ENCODE assay signal across 13 cellular contexts in the genomic region with DNA sequence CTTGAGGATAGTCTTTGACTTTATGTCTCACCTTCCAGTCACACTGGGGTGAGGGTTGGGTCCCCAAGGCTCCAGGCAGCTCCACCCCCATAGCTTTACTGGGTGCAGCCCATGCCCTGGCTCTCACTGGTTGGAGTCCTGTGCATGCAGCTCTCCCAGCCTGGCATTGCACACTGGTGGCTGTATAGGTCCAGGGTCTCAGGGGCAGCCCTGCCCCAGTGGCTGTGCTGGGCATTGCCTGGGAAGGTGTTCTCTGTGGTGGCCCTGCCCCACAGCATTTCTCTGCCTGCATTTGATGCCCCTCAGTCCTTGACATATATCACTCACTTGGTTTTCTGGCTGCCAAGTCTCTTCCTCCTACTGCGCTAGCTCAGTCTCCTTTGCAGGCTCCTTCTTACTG.
"Had no signal": no experiment of that assay in that cellular context is flagged by ENCODE, and none has a peak within 500 bp of the region (broad histone marks: within the 10 kb centered on the region; RNA-seq: fewer than 3 reads in every experiment).

No MANE protein-coding gene starts in this region.

- DNase-seq: activated CD4-positive, alpha-beta T cell treated with anti-CD3 and anti-CD28 coated beads, Interleukin-2, amount 50 U/mL, for 1 hour; activated CD4-positive, CD25-positive, alpha-beta regulatory T cell; activated effector memory CD4-positive, alpha-beta T cell treated with anti-CD3 and anti-CD28 coated beads, Interleukin-2, amount 50 U/mL, for 16 hours; activated naive CD8-positive, alpha-beta T cell treated with anti-CD3 and anti-CD28 coated beads for 36 hours; anterior cingulate cortex; foreskin fibroblast; left colon; naive thymus-derived CD8-positive, alpha-beta T cell; stimulated activated CD4-positive, alpha-beta T cell treated with anti-CD3 and anti-CD28 coated beads, Interleukin-4, amount 100 ng/mL, for 4 hours had no signal

- H3K4me3 Mint-ChIP-seq: activated naive CD8-positive, alpha-beta T cell treated with anti-CD3 and anti-CD28 coated beads for 36 hours; naive thymus-derived CD8-positive, alpha-beta T cell had no signal

- H3K27me3 Mint-ChIP-seq: activated naive CD8-positive, alpha-beta T cell treated with anti-CD3 and anti-CD28 coated beads for 36 hours had no signal

- H3K9me3 Mint-ChIP-seq: activated naive CD8-positive, alpha-beta T cell treated with anti-CD3 and anti-CD28 coated beads for 36 hours; naive thymus-derived CD8-positive, alpha-beta T cell had no signal

- H3K27ac ChIP-seq: breast epithelium, right atrium auricular region, skin epidermis had no signal

- H3K27me3 ChIP-seq: breast epithelium, right atrium auricular region had no signal

- FAIRE-seq: urothelium cell line had no signal

- H3K4me3 ChIP-seq: breast epithelium, right atrium auricular region, skin epidermis had no signal

- H3K4me1 ChIP-seq: breast epithelium, right atrium auricular region had no signal

- H3K9me3 ChIP-seq: breast epithelium, right atrium auricular region had no signal

- H3K4me1 Mint-ChIP-seq: activated naive CD8-positive, alpha-beta T cell treated with anti-CD3 and anti-CD28 coated beads for 36 hours had no signal

- ATAC-seq: left colon; naive thymus-derived CD8-positive, alpha-beta T cell had no signal
